Comparison of ENCODE assay signal across 25 cellular contexts in the genomic region with DNA sequence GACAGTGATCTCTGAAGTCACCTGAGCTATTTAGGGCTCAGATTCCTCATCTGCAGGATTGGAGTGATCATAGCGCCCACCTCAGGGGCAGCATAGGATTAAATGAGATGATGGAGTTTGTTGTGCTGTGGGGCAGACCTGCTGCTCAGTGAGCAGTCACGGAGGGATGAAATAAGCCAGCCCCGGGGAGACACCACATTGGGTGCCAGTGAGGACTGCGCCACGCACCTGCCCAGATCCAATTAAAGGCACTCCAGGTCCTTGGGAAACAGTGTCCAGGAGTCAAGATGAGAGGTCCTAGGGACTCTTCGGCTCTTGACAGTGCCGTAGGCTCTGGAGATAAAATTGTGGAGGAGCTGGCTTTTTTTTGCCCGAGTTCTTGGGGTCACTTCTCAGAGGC.
"Had no signal": no experiment of that assay in that cellular context is flagged by ENCODE, and none has a peak within 500 bp of the region (broad histone marks: within the 10 kb centered on the region; RNA-seq: fewer than 3 reads in every experiment).

No MANE protein-coding gene starts in this region.

- H3K4me1 Mint-ChIP-seq: natural killer cell; stimulated activated naive CD8-positive, alpha-beta T cell treated with anti-CD3 and anti-CD28 coated beads, Interleukin-15, amount 100 ng/mL, for 72 hours had no signal

- H3K27ac ChIP-seq: dorsolateral prefrontal cortex, epithelial cell of prostate, gastrocnemius medialis, ovary, psoas muscle, suprapubic skin, transverse colon, vagina had no signal

- H3K36me3 ChIP-seq: gastrocnemius medialis, ovary, suprapubic skin, transverse colon, vagina had no signal

- H3K4me1 ChIP-seq: psoas muscle, transverse colon had no signal

- ATAC-seq: esophagus mucosa; gastrocnemius medialis; left cardiac atrium; natural killer cell; psoas muscle; right cardiac atrium; stimulated activated naive CD8-positive, alpha-beta T cell treated with anti-CD3 and anti-CD28 coated beads, Interleukin-15, amount 100 ng/mL, for 72 hours had no signal

- H3K27ac Mint-ChIP-seq: memory B cell; natural killer cell; stimulated activated naive CD8-positive, alpha-beta T cell treated with anti-CD3 and anti-CD28 coated beads, Interleukin-15, amount 100 ng/mL, for 72 hours had no signal

- H3K9me3 Mint-ChIP-seq: memory B cell; natural killer cell; stimulated activated naive CD8-positive, alpha-beta T cell treated with anti-CD3 and anti-CD28 coated beads, Interleukin-15, amount 100 ng/mL, for 72 hours had no signal

- DNase-seq: effector CD4-positive, alpha-beta T cell; foreskin fibroblast; gastrocnemius medialis; left cardiac atrium; natural killer cell; occipital lobe; small intestine; stimulated activated CD4-positive, alpha-beta T cell treated with anti-CD3 and anti-CD28 coated beads, Interleukin-12 subunit alpha, Interleukin-12 subunit beta, amount 100 ng/mL, for 4 hours; stimulated activated CD4-positive, alpha-beta T cell treated with anti-CD3 and anti-CD28 coated beads, Interleukin-1b, Interleukin-23, amount 100 ng/mL, for 48 hours; stimulated activated CD4-positive, alpha-beta T cell treated with anti-CD3 and anti-CD28 coated beads, Interleukin-4, amount 100 ng/mL, for 1 hour; stimulated activated CD8-positive, alpha-beta memory T cell treated with anti-CD3 and anti-CD28 coated beads, Interleukin-4, amount 100 ng/mL, for 48 hours; stimulated activated naive CD4-positive, alpha-beta T cell; stimulated activated naive CD8-positive, alpha-beta T cell treated with anti-CD3 and anti-CD28 coated beads, Interleukin-15, amount 100 ng/mL, for 72 hours; transverse colon had no signal

- H3K4me3 ChIP-seq: dorsolateral prefrontal cortex, gastrocnemius medialis, lung, ovary, psoas muscle, suprapubic skin, transverse colon, vagina had no signal

- H3K36me3 Mint-ChIP-seq: memory B cell, natural killer cell had no signal

- H3K9me3 ChIP-seq: gastrocnemius medialis, ovary, psoas muscle, suprapubic skin, transverse colon, vagina had no signal

- FAIRE-seq: colon, small intestine had no signal

- H3K4me3 Mint-ChIP-seq: memory B cell; natural killer cell; stimulated activated naive CD8-positive, alpha-beta T cell treated with anti-CD3 and anti-CD28 coated beads, Interleukin-15, amount 100 ng/mL, for 72 hours had no signal
